In genomic region chrX:73839152-73839551, GRCh38 we compare ENCODE assay signal across 29 cellular contexts. TPM values are rescaled to one million over a fixed set of nuclear protein-coding genes. Genes with fewer than 3 reads are reported as not detected.
"Had no signal": no experiment of that assay in that cellular context is flagged by ENCODE, and none has a peak within 500 bp of the region (broad histone marks: within the 10 kb centered on the region; RNA-seq: fewer than 3 reads in every experiment).

No MANE protein-coding gene starts in this region.

- H3K9me3 ChIP-seq: ascending aorta had no signal

- DNase-seq: activated CD4-positive, alpha-beta memory T cell treated with anti-CD3 and anti-CD28 coated beads, Interleukin-2, amount 10 ng/mL, durations not matched to agents 7 days and 5 days; activated CD4-positive, alpha-beta T cell treated with anti-CD3 and anti-CD28 coated beads for 1 hour; activated CD4-positive, alpha-beta T cell treated with anti-CD3 and anti-CD28 coated beads for 4 hours; activated CD4-positive, alpha-beta T cell treated with anti-CD3 and anti-CD28 coated beads, Interleukin-2, amount 10 ng/mL, durations not matched to agents 7 days and 5 days; activated CD4-positive, alpha-beta T cell treated with anti-CD3 and anti-CD28 coated beads, Interleukin-2, amount 50 U/mL, for 4 hours; activated CD8-positive, alpha-beta memory T cell treated with anti-CD3 and anti-CD28 coated beads, Interleukin-2, amount 50 U/mL, for 48 hours; activated gamma-delta T cell; activated naive CD4-positive, alpha-beta T cell; activated naive CD4-positive, alpha-beta T cell treated with anti-CD3 and anti-CD28 coated beads, Interleukin-2, amount 10 ng/mL, durations not matched to agents 7 days and 5 days; activated naive CD8-positive, alpha-beta T cell treated with anti-CD3 and anti-CD28 coated beads, Interleukin-2, amount 10 ng/mL, durations not matched to agents 7 days and 5 days; activated T-cell treated with anti-CD3 and anti-CD28 coated beads for 4 hours; activated T-cell treated with anti-CD3 and anti-CD28 coated beads, Interleukin-2, amount 50 U/mL, for 24 hours; activated T-cell treated with anti-CD3 and anti-CD28 coated beads, Interleukin-2, amount 50 U/mL, for 72 hours; brain microvascular endothelial cell; dorsolateral prefrontal cortex; effector memory CD4-positive, alpha-beta T cell; endodermal cell; foreskin fibroblast; head of caudate nucleus; T-helper 2 cell had no signal

- H3K36me3 Mint-ChIP-seq: activated naive CD4-positive, alpha-beta T cell treated with anti-CD3 and anti-CD28 coated beads, Interleukin-2, amount 10 ng/mL, durations not matched to agents 7 days and 5 days; activated naive CD4-positive, alpha-beta T cell treated with anti-CD3 and anti-CD28 coated beads, Interleukin-2, amount 50 U/mL, for 72 hours; activated naive CD8-positive, alpha-beta T cell treated with anti-CD3 and anti-CD28 coated beads, Interleukin-2, amount 10 ng/mL, durations not matched to agents 7 days and 5 days had no signal

- H3K27me3 Mint-ChIP-seq: activated CD4-positive, alpha-beta memory T cell treated with anti-CD3 and anti-CD28 coated beads, Interleukin-2, amount 10 ng/mL, durations not matched to agents 7 days and 5 days; activated CD4-positive, alpha-beta T cell treated with anti-CD3 and anti-CD28 coated beads, Interleukin-2, amount 10 ng/mL, durations not matched to agents 7 days and 5 days; activated naive CD4-positive, alpha-beta T cell treated with anti-CD3 and anti-CD28 coated beads, Interleukin-2, amount 10 ng/mL, durations not matched to agents 7 days and 5 days; activated naive CD8-positive, alpha-beta T cell treated with anti-CD3 and anti-CD28 coated beads, Interleukin-2, amount 10 ng/mL, durations not matched to agents 7 days and 5 days; activated T-cell treated with anti-CD3 and anti-CD28 coated beads, Interleukin-2, amount 50 U/mL, for 24 hours; central memory CD8-positive, alpha-beta T cell; dendritic cell treated with granulocyte-macrophage colony-stimulating factor and Interleukin-4, amounts not matched to agents 40 ng/mL and 50 ng/mL, for 4 days had no signal

- H3K4me1 Mint-ChIP-seq: activated CD4-positive, alpha-beta memory T cell treated with anti-CD3 and anti-CD28 coated beads, Interleukin-2, amount 10 ng/mL, durations not matched to agents 7 days and 5 days; activated CD4-positive, alpha-beta T cell treated with anti-CD3 and anti-CD28 coated beads, Interleukin-2, amount 10 ng/mL, durations not matched to agents 7 days and 5 days; activated naive CD4-positive, alpha-beta T cell treated with anti-CD3 and anti-CD28 coated beads, Interleukin-2, amount 10 ng/mL, durations not matched to agents 7 days and 5 days; activated naive CD8-positive, alpha-beta T cell treated with anti-CD3 and anti-CD28 coated beads, Interleukin-2, amount 10 ng/mL, durations not matched to agents 7 days and 5 days; central memory CD8-positive, alpha-beta T cell; endodermal cell had no signal

- H3K4me3 ChIP-seq: ascending aorta, coronary artery had no signal

- H3K27ac ChIP-seq: ascending aorta, brain microvascular endothelial cell, coronary artery, dorsolateral prefrontal cortex had no signal

- H3K27me3 ChIP-seq: ascending aorta, brain microvascular endothelial cell, dorsolateral prefrontal cortex had no signal

- H3K4me3 Mint-ChIP-seq: activated CD4-positive, alpha-beta memory T cell treated with anti-CD3 and anti-CD28 coated beads, Interleukin-2, amount 10 ng/mL, durations not matched to agents 7 days and 5 days; activated CD4-positive, alpha-beta T cell treated with anti-CD3 and anti-CD28 coated beads, Interleukin-2, amount 10 ng/mL, durations not matched to agents 7 days and 5 days; activated naive CD4-positive, alpha-beta T cell treated with anti-CD3 and anti-CD28 coated beads, Interleukin-2, amount 10 ng/mL, durations not matched to agents 7 days and 5 days; activated naive CD8-positive, alpha-beta T cell treated with anti-CD3 and anti-CD28 coated beads, Interleukin-2, amount 10 ng/mL, durations not matched to agents 7 days and 5 days; activated T-cell treated with anti-CD3 and anti-CD28 coated beads, Interleukin-2, amount 50 U/mL, for 24 hours; activated T-cell treated with anti-CD3 and anti-CD28 coated beads, Interleukin-2, amount 50 U/mL, for 72 hours; central memory CD8-positive, alpha-beta T cell; dendritic cell treated with granulocyte-macrophage colony-stimulating factor and Interleukin-4, amounts not matched to agents 40 ng/mL and 50 ng/mL, for 4 days; endodermal cell had no signal

- H3K27ac Mint-ChIP-seq: activated CD4-positive, alpha-beta memory T cell treated with anti-CD3 and anti-CD28 coated beads, Interleukin-2, amount 10 ng/mL, durations not matched to agents 7 days and 5 days; activated CD4-positive, alpha-beta T cell treated with anti-CD3 and anti-CD28 coated beads, Interleukin-2, amount 10 ng/mL, durations not matched to agents 7 days and 5 days; activated naive CD4-positive, alpha-beta T cell treated with anti-CD3 and anti-CD28 coated beads, Interleukin-2, amount 10 ng/mL, durations not matched to agents 7 days and 5 days; activated naive CD4-positive, alpha-beta T cell treated with anti-CD3 and anti-CD28 coated beads, Interleukin-2, amount 50 U/mL, for 72 hours; activated naive CD8-positive, alpha-beta T cell treated with anti-CD3 and anti-CD28 coated beads, Interleukin-2, amount 10 ng/mL, durations not matched to agents 7 days and 5 days; activated T-cell treated with anti-CD3 and anti-CD28 coated beads, Interleukin-2, amount 50 U/mL, for 24 hours; activated T-cell treated with anti-CD3 and anti-CD28 coated beads, Interleukin-2, amount 50 U/mL, for 72 hours; dendritic cell treated with granulocyte-macrophage colony-stimulating factor and Interleukin-4, amounts not matched to agents 40 ng/mL and 50 ng/mL, for 4 days; endodermal cell had no signal

- FAIRE-seq: bronchial epithelial cell, frontal cortex had no signal

- ATAC-seq: activated naive CD4-positive, alpha-beta T cell treated with anti-CD3 and anti-CD28 coated beads, Interleukin-2, amount 50 U/mL, for 72 hours; activated T-cell treated with anti-CD3 and anti-CD28 coated beads, Interleukin-2, amount 50 U/mL, for 72 hours; esophagus mucosa had no signal

- H3K9me3 Mint-ChIP-seq: activated CD4-positive, alpha-beta memory T cell treated with anti-CD3 and anti-CD28 coated beads, Interleukin-2, amount 10 ng/mL, durations not matched to agents 7 days and 5 days; activated CD4-positive, alpha-beta T cell treated with anti-CD3 and anti-CD28 coated beads, Interleukin-2, amount 10 ng/mL, durations not matched to agents 7 days and 5 days; activated naive CD4-positive, alpha-beta T cell treated with anti-CD3 and anti-CD28 coated beads, Interleukin-2, amount 10 ng/mL, durations not matched to agents 7 days and 5 days; activated naive CD4-positive, alpha-beta T cell treated with anti-CD3 and anti-CD28 coated beads, Interleukin-2, amount 50 U/mL, for 72 hours; activated naive CD8-positive, alpha-beta T cell treated with anti-CD3 and anti-CD28 coated beads, Interleukin-2, amount 10 ng/mL, durations not matched to agents 7 days and 5 days; activated T-cell treated with anti-CD3 and anti-CD28 coated beads, Interleukin-2, amount 50 U/mL, for 24 hours; activated T-cell treated with anti-CD3 and anti-CD28 coated beads, Interleukin-2, amount 50 U/mL, for 72 hours; central memory CD8-positive, alpha-beta T cell; dendritic cell treated with granulocyte-macrophage colony-stimulating factor and Interleukin-4, amounts not matched to agents 40 ng/mL and 50 ng/mL, for 4 days; endodermal cell had no signal

RNA-seq across cellular contexts. Expression of gene XIST, which starts 13.4 kb away (rescaled TPM):
- total RNA-seq: activated CD4-positive, alpha-beta memory T cell treated with anti-CD3 and anti-CD28 coated beads, Interleukin-2, amount 10 ng/mL, durations not matched to agents 7 days and 5 days; activated CD4-positive, alpha-beta T cell treated with anti-CD3 and anti-CD28 coated beads, Interleukin-2, amount 10 ng/mL, durations not matched to agents 7 days and 5 days; activated naive CD4-positive, alpha-beta T cell treated with anti-CD3 and anti-CD28 coated beads, Interleukin-2, amount 50 U/mL, for 72 hours; activated naive CD8-positive, alpha-beta T cell treated with anti-CD3 and anti-CD28 coated beads, Interleukin-2, amount 10 ng/mL, durations not matched to agents 7 days and 5 days; epithelial cell of proximal tubule had no signal
